8 cellular contexts compared by ENCODE assay signal in the genomic region with DNA sequence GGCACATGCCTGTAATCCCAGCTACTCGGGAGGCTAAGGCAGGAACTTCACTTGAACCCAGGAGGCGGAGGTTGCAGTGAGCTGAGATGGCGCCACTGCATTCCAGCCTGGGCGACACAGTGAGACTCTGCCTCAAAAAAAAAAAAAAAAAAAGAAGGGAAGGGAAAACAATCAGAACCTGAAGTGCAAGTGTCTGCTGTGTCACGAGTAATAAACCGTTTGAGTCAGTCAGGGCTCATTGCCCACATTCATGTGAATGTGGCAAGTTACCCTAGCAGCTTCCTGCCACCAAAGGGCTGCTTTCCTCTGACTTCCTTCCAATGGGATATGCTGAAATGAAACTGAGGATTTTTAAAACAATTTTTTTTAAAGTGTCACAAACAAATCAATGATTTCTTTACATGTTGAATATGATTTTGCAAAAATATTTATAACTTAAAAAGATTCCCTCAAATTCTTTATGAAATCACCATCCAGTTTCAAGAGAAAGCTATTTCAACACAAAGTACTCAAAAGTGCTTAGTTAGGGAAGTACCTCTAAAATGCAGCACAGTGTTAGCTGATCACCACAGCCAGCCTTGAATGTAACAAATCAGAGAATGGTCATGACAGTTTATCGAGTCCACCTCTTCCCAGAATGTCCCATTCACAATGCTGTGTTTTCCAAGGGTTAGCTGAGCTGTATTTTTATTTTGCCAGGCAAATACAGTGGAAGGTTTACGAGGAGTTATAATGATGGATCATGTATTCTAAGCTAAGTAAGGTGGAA. TPM values are rescaled to one million over a fixed set of nuclear protein-coding genes. Genes with fewer than 3 reads are reported as not detected.
DNase-seq lines count a peak whose midpoint lies in the region; ATAC-seq, FAIRE-seq and TF ChIP-seq lines count a peak whose summit lies in the region.

No MANE protein-coding gene starts in this region.

- no peak overlapping the region for H2BK5ac ChIP-seq in neuronal stem cell (ENCODE audit: low read length)

- H3K79me1 ChIP-seq in neuronal stem cell (ENCODE audit: low read depth, low read length) = no peaks in the 10 kb centered on the region

- H3K4me3 ChIP-seq in RWPE2 (ENCODE audit: severe bottlenecking) (no peak overlapping the region), fibroblast of villous mesenchyme (ENCODE audit: low read depth, low read length) (no peak overlapping the region), neuronal stem cell (ENCODE audit: low read length in 2 of 2) (no peak overlapping the region)

- H4K8ac ChIP-seq in neuronal stem cell (ENCODE audit: low read depth, low read length) = no peak overlapping the region

- H3K14ac ChIP-seq in neuronal stem cell (ENCODE audit: low read length) = no peak overlapping the region

- TF ChIP-seq CTCF in RWPE2 (IDR thresholded peaks at IDR 0.05; ENCODE audit: poor library complexity, severe bottlenecking) (no peak), fibroblast of villous mesenchyme (IDR thresholded peaks at IDR 0.05; ENCODE audit: insufficient read depth, low read depth, low read length) (no peak)

- no peak overlapping the region for H2BK12ac ChIP-seq in neuronal stem cell (ENCODE audit: low read length)

- no peak for TF ChIP-seq POLR2A in GM12892 (IDR thresholded peaks at IDR 0.05; ENCODE audit: low read depth, low read length)

- no peaks in the 10 kb centered on the region for H3K27me3 ChIP-seq in RWPE2 (ENCODE audit: insufficient read depth, poor library complexity, severe bottlenecking)
- no peaks in the 10 kb centered on the region for H3K27me3 ChIP-seq in neuronal stem cell (ENCODE audit: control insufficient read depth in 3 of 3, insufficient read depth in 3 of 3, low read depth in 1 of 3, low read length in 3 of 3)

- no peak overlapping the region for H2BK15ac ChIP-seq in neuronal stem cell (ENCODE audit: low read length)

- no peak overlapping the region for H3K9ac ChIP-seq in neuronal stem cell (ENCODE audit: low read depth, low read length, poor library complexity)

- no peak overlapping the region for H2AK5ac ChIP-seq in neuronal stem cell (ENCODE audit: low read depth, low read length)

- H3K9me3 ChIP-seq in RWPE2 (ENCODE audit: severe bottlenecking) (no peaks in the 10 kb centered on the region), neuronal stem cell (replicated peaks in 1 of 2; ENCODE audit: control insufficient read depth in 2 of 2, insufficient read depth in 1 of 2, low read depth in 1 of 2, low read length in 2 of 2) (peaks cover 3 to 9% of the 10 kb centered on the region in 2 donors)

- no peak for DNase-seq in GM12892 (ENCODE audit: insufficient read length)
- no peak for DNase-seq in RWPE2 (ENCODE audit: low spot score)
- peak; percentile 44 for DNase-seq in fibroblast of villous mesenchyme (ENCODE audit: low read depth)
- DNase-seq in renal cortical epithelial cell (ENCODE audit: low read depth) = peak; percentile 98
- no peak for DNase-seq in neuronal stem cell (ENCODE audit: low spot score)
- no peak for DNase-seq in stimulated activated CD4-positive, alpha-beta T cell treated with anti-CD3 and anti-CD28 coated beads, Interleukin-12 subunit alpha, Interleukin-12 subunit beta, amount 100 ng/mL, for 4 hours
- no peak for DNase-seq in NCI-H82 treated with DMSO at 0.1 percent for 48 hours (lab: John Stamatoyannopoulos, UW; ENCODE audit: unreplicated experiment)

- H3K4ac ChIP-seq in neuronal stem cell (ENCODE audit: low read length) = no peak overlapping the region

- H3K36me3 ChIP-seq in RWPE2 (ENCODE audit: low read depth) = 0 out of 2 replicates have a peak, but pooled peaks cover 2% of the 10 kb centered on the region
- peaks cover 0 to 28% of the 10 kb centered on the region in 2 donors for H3K36me3 ChIP-seq in neuronal stem cell (replicated peaks in 1 of 2; ENCODE audit: control insufficient read depth in 2 of 2, insufficient read depth in 2 of 2, low read length in 2 of 2)

- no peak overlapping the region for H3K18ac ChIP-seq in neuronal stem cell (ENCODE audit: low read length)

- ATAC-seq in HG03342 (IDR thresholded peaks at IDR 0.05; ENCODE audit: unreplicated experiment) (peak; percentile 73), RWPE2 (ENCODE audit: low read depth) (peak; percentile 92)

- H2AFZ ChIP-seq in neuronal stem cell (ENCODE audit: low read length) = no peak overlapping the region

- H3K4me1 ChIP-seq in RWPE2 (ENCODE audit: insufficient read depth, poor library complexity, severe bottlenecking) (peaks cover 13% of the 10 kb centered on the region), neuronal stem cell (ENCODE audit: control insufficient read depth in 2 of 2, insufficient read depth in 1 of 2, low read depth in 1 of 2, low read length in 2 of 2) (no peaks in the 10 kb centered on the region)

- no peak overlapping the region for H4K91ac ChIP-seq in neuronal stem cell (ENCODE audit: low read depth, low read length, poor library complexity)

- 100% methylated on average over 1 of the region's 8 CpGs; no CpG with 5 or more reads in 1 of the 2 donors for WGBS in neuronal stem cell (ENCODE audit: extremely low coverage in 2 of 2, insufficient read length in 2 of 2, insufficient replicate concordance in 1 of 2), 2 donors

- H2BK120ac ChIP-seq in neuronal stem cell (ENCODE audit: low read depth, low read length) = no peak overlapping the region

- FAIRE-seq in GM12892 (lab: Jason Lieb, UNC) = peak; percentile 78

- H3K23ac ChIP-seq in neuronal stem cell (ENCODE audit: low read depth, low read length, poor library complexity) = no peak overlapping the region

- no peak overlapping the region for H3K4me2 ChIP-seq in neuronal stem cell (ENCODE audit: insufficient read depth, low read length, poor library complexity, severe bottlenecking)

- H3K27ac ChIP-seq in RWPE2 (ENCODE audit: poor library complexity, severe bottlenecking) (peak overlapping the region; percentile 56), neuronal stem cell (replicated peaks; ENCODE audit: low read length) (no peak overlapping the region)

RNA-seq across cellular contexts. Expression of gene WDSUB1, which starts 36.4 kb away (rescaled TPM):
- polyA plus RNA-seq in GM12892 (2012; ENCODE audit: missing spikeins) = 9.5 TPM
- 5.2 TPM in 2 replicates for total RNA-seq in fibroblast of villous mesenchyme
- 6.1 and 11.7 TPM in 2 replicates for total RNA-seq in renal cortical epithelial cell
- 8.6 TPM for polyA plus RNA-seq in neuronal stem cell (2013, experiment 1 of 2)
- polyA plus RNA-seq in neuronal stem cell (2013, experiment 2 of 2) = 8.5 TPM

Comparison
In these comparisons a context has a peak if more than half of its experiments do, and no peak if none do; other contexts are left out.
1. DNase-seq: peak in fibroblast of villous mesenchyme (single experiment) and renal cortical epithelial cell (single experiment); none in GM12892 (single experiment), RWPE2 (single experiment), neuronal stem cell (single experiment), stimulated activated CD4-positive, alpha-beta T cell treated with anti-CD3 and anti-CD28 coated beads, Interleukin-12 subunit alpha, Interleukin-12 subunit beta, amount 100 ng/mL, for 4 hours (single experiment) and NCI-H82 treated with DMSO at 0.1 percent for 48 hours (single experiment).